Comparison of ENCODE assay signal across 10 cellular contexts in genomic region chr5:119273391-119273839, GRCh38.
A peak's percentile ranks its signal among the peaks of the same experiment; 100 is the strongest.
DNase-seq lines count a peak whose midpoint lies in the region; ATAC-seq lines count a peak whose summit lies in the region.
"Had no signal": no experiment of that assay in that cellular context is flagged by ENCODE, and none has a peak within 500 bp of the region (broad histone marks: within the 10 kb centered on the region; RNA-seq: fewer than 3 reads in every experiment).

No MANE protein-coding gene starts in this region.

- H3K27ac ChIP-seq in epithelial cell of prostate (peak overlapping the region; percentile 99), thymus (ENCODE audit: low read depth) (peak overlapping the region; percentile 77)
- H3K27ac ChIP-seq: suprapubic skin had no signal

- peak overlapping the region; percentile 99 for H3K4me3 Mint-ChIP-seq in activated naive CD4-positive, alpha-beta T cell treated with anti-CD3 and anti-CD28 coated beads, Interleukin-2, amount 10 ng/mL, durations not matched to agents 7 days and 5 days

- no peaks in the 10 kb centered on the region for H3K27me3 ChIP-seq in thymus (ENCODE audit: control insufficient read depth, insufficient read depth)
- H3K27me3 ChIP-seq: suprapubic skin had no signal

- peak overlapping the region; percentile 90 for H3K27ac Mint-ChIP-seq in activated naive CD4-positive, alpha-beta T cell treated with anti-CD3 and anti-CD28 coated beads, Interleukin-2, amount 10 ng/mL, durations not matched to agents 7 days and 5 days

- H3K4me1 Mint-ChIP-seq in activated naive CD4-positive, alpha-beta T cell treated with anti-CD3 and anti-CD28 coated beads, Interleukin-2, amount 10 ng/mL, durations not matched to agents 7 days and 5 days = peaks cover 75% of the 10 kb centered on the region

- H3K9me3 Mint-ChIP-seq in activated naive CD4-positive, alpha-beta T cell treated with anti-CD3 and anti-CD28 coated beads, Interleukin-2, amount 10 ng/mL, durations not matched to agents 7 days and 5 days = peaks cover 1% of the 10 kb centered on the region

- 23% methylated on average over 9 of the region's 9 CpGs for WGBS in thymus

- ATAC-seq in GM18867 (IDR thresholded peaks at IDR 0.05; ENCODE audit: unreplicated experiment) = no peak
- ATAC-seq in HG03460 (IDR thresholded peaks at IDR 0.05; ENCODE audit: unreplicated experiment) = no peak

- peaks cover 67% of the 10 kb centered on the region for H3K36me3 Mint-ChIP-seq in activated naive CD4-positive, alpha-beta T cell treated with anti-CD3 and anti-CD28 coated beads, Interleukin-2, amount 10 ng/mL, durations not matched to agents 7 days and 5 days

- H3K4me3 ChIP-seq in thymus (ENCODE audit: low read length) = peak overlapping the region; percentile 36
- H3K4me3 ChIP-seq: suprapubic skin had no signal

- H3K36me3 ChIP-seq in thymus (ENCODE audit: control insufficient read depth, insufficient read depth) = no peaks in the 10 kb centered on the region
- H3K36me3 ChIP-seq: suprapubic skin had no signal

- peak; percentile 37 for DNase-seq in activated naive CD4-positive, alpha-beta T cell treated with anti-CD3 and anti-CD28 coated beads, Interleukin-2, amount 10 ng/mL, durations not matched to agents 7 days and 5 days
- no peak for DNase-seq in activated naive CD4-positive, alpha-beta T cell treated with anti-CD3 and anti-CD28 coated beads, Interleukin-2, amount 50 U/mL, for 16 hours
- DNase-seq in SIG-M5 (lab: John Stamatoyannopoulos, UW) (peak; percentile 75), epithelial cell of prostate (ENCODE audit: low read depth, low spot score) (no peak), NCI-H526 treated with DMSO at 0.1 percent for 48 hours (lab: John Stamatoyannopoulos, UW) (no peak)
- DNase-seq: activated CD4-positive, alpha-beta T cell treated with anti-CD3 and anti-CD28 coated beads, Interleukin-2, amount 50 U/mL, for 1 hour had no signal

- H3K4me1 ChIP-seq in thymus (ENCODE audit: control insufficient read depth, insufficient read depth, low read length) = peaks cover 57% of the 10 kb centered on the region

- H3K27me3 Mint-ChIP-seq in activated naive CD4-positive, alpha-beta T cell treated with anti-CD3 and anti-CD28 coated beads, Interleukin-2, amount 10 ng/mL, durations not matched to agents 7 days and 5 days = peaks cover 3% of the 10 kb centered on the region

- CTCF ChIA-PET in activated naive CD4-positive, alpha-beta T cell treated with anti-CD3 and anti-CD28 coated beads, Interleukin-2, amount 10 ng/mL, durations not matched to agents 7 days and 5 days (lab: Charles Lee) = interaction anchor here (0.7 to 2.8 kb wide), 4 partner anchors 16 to 48 kb away, joined by 3 to 8 read pairs (median 3); no protein-coding TSS in a partner anchor

- no peaks in the 10 kb centered on the region for H3K9me3 ChIP-seq in thymus (ENCODE audit: control insufficient read depth)
- H3K9me3 ChIP-seq: suprapubic skin had no signal

Comparison
In these comparisons a context has a peak if more than half of its experiments do, and no peak if none do; other contexts are left out.
1. DNase-seq: peak in activated naive CD4-positive, alpha-beta T cell treated with anti-CD3 and anti-CD28 coated beads, Interleukin-2, amount 10 ng/mL, durations not matched to agents 7 days and 5 days (single experiment) and SIG-M5 (single experiment); none in activated naive CD4-positive, alpha-beta T cell treated with anti-CD3 and anti-CD28 coated beads, Interleukin-2, amount 50 U/mL, for 16 hours (single experiment), epithelial cell of prostate (single experiment) and NCI-H526 treated with DMSO at 0.1 percent for 48 hours (single experiment).